17 cellular contexts compared by ENCODE assay signal in genomic region chr9:107249131-107249533, GRCh38. TPM values are rescaled to one million over a fixed set of nuclear protein-coding genes. Genes with fewer than 3 reads are reported as not detected.
A peak's percentile ranks its signal among the peaks of the same experiment; 100 is the strongest.
DNase-seq lines count a peak whose midpoint lies in the region; ATAC-seq, FAIRE-seq and TF ChIP-seq lines count a peak whose summit lies in the region.
"Had no signal": no experiment of that assay in that cellular context is flagged by ENCODE, and none has a peak within 500 bp of the region (broad histone marks: within the 10 kb centered on the region; RNA-seq: fewer than 3 reads in every experiment).

No MANE protein-coding gene starts in this region.

- no peak overlapping the region for H2BK120ac ChIP-seq in neuronal stem cell (ENCODE audit: low read depth, low read length)

- no peaks in the 10 kb centered on the region for H3K79me1 ChIP-seq in neuronal stem cell (ENCODE audit: low read depth, low read length)

- H3K4me1 ChIP-seq in neuronal stem cell (ENCODE audit: control insufficient read depth in 2 of 2, insufficient read depth in 1 of 2, low read depth in 1 of 2, low read length in 2 of 2) (peaks cover 7 to 9% of the 10 kb centered on the region in 2 donors), colonic mucosa (no peaks in the 10 kb centered on the region)
- H3K4me1 ChIP-seq: HAP-1, uterus had no signal

- no peak overlapping the region for H2BK5ac ChIP-seq in neuronal stem cell (ENCODE audit: low read length)

- no peak overlapping the region for H2AK5ac ChIP-seq in neuronal stem cell (ENCODE audit: low read depth, low read length)

- no peak for ATAC-seq in GM21423 (IDR thresholded peaks at IDR 0.05; ENCODE audit: unreplicated experiment)
- ATAC-seq: activated CD4-positive, CD25-positive, alpha-beta regulatory T cell treated with anti-CD3 and anti-CD28 coated beads, Interleukin-2, amount 50 U/mL, for 24 hours had no signal

- H3K9ac ChIP-seq in neuronal stem cell (ENCODE audit: low read depth, low read length, poor library complexity) (no peak overlapping the region), colonic mucosa (ENCODE audit: low read depth in 2 of 2, low read length in 2 of 2) (no peak overlapping the region)

- H3K9me3 ChIP-seq in neuronal stem cell (replicated peaks in 1 of 2; ENCODE audit: control insufficient read depth in 2 of 2, insufficient read depth in 1 of 2, low read depth in 1 of 2, low read length in 2 of 2) (no peaks in the 10 kb centered on the region), colonic mucosa (no peaks in the 10 kb centered on the region)
- H3K9me3 ChIP-seq: HAP-1, uterus had no signal

- DNase-seq in RWPE1 (ENCODE audit: low spot score) (peak; percentile 90), fibroblast of peridontal ligament (ENCODE audit: extremely low read depth) (peak; percentile 65), neuronal stem cell (ENCODE audit: low spot score) (no peak), colonic mucosa (no peak), NCI-H1694 (lab: John Stamatoyannopoulos, UW) (no peak), midbrain (lab: John Stamatoyannopoulos, UW) (no peak)
- DNase-seq: activated effector memory CD4-positive, alpha-beta T cell treated with Interleukin-2 at 50 U/mL for 16 hours; CD4-positive, CD25-positive, alpha-beta regulatory T cell; dermis blood vessel endothelial cell; Karpas-422; NCI-H226; Right ventricle myocardium superior; uterus had no signal

- H3K27me3 ChIP-seq in neuronal stem cell (ENCODE audit: control insufficient read depth in 3 of 3, insufficient read depth in 3 of 3, low read depth in 1 of 3, low read length in 3 of 3) = no peaks in the 10 kb centered on the region
- no peaks in the 10 kb centered on the region for H3K27me3 ChIP-seq in colonic mucosa
- H3K27me3 ChIP-seq: uterus had no signal

- H3K18ac ChIP-seq in neuronal stem cell (ENCODE audit: low read length) = peak overlapping the region; percentile 44

- FAIRE-seq in G401.6 (lab: Jason Lieb, UNC) = peak; percentile 97

- peak overlapping the region; percentile 20 for H2BK15ac ChIP-seq in neuronal stem cell (ENCODE audit: low read length)

- no peak overlapping the region for H4K8ac ChIP-seq in neuronal stem cell (ENCODE audit: low read depth, low read length)

- whole genome bisulfite sequencing in neuronal stem cell (ENCODE audit: extremely low coverage in 2 of 2, insufficient read length in 2 of 2, insufficient replicate concordance in 1 of 2), 2 donors = no CpG with 5 or more reads among the region's 2 CpGs

- H3K27ac ChIP-seq in RWPE1 = peak overlapping the region; percentile 37; the same call in 1 of the 2 replicates
- peak overlapping the region; percentile 80 for H3K27ac ChIP-seq in neuronal stem cell (replicated peaks; ENCODE audit: low read length)
- no peak overlapping the region for H3K27ac ChIP-seq in colonic mucosa
- H3K27ac ChIP-seq: uterus had no signal

- H3K4ac ChIP-seq in neuronal stem cell (ENCODE audit: low read length) = no peak overlapping the region

- H3K36me3 ChIP-seq in neuronal stem cell (replicated peaks in 1 of 2; ENCODE audit: control insufficient read depth in 2 of 2, insufficient read depth in 2 of 2, low read length in 2 of 2) (no peaks in the 10 kb centered on the region), colonic mucosa (no peaks in the 10 kb centered on the region)
- H3K36me3 ChIP-seq: HAP-1, uterus had no signal

- CTCF ChIA-PET in RWPE1 (lab: Yijun Ruan, JAX) = no interaction called here

- H2BK12ac ChIP-seq in neuronal stem cell (ENCODE audit: low read length) = no peak overlapping the region

- TF ChIP-seq CTCF in RWPE1 (conservative IDR thresholded peaks at IDR 0.05; ENCODE audit: low read depth) (no peak), colonic mucosa (IDR thresholded peaks at IDR 0.05) (no peak)

- H4K91ac ChIP-seq in neuronal stem cell (ENCODE audit: low read depth, low read length, poor library complexity) = no peak overlapping the region

- H3K4me2 ChIP-seq in neuronal stem cell (ENCODE audit: insufficient read depth, low read length, poor library complexity, severe bottlenecking) = no peak overlapping the region

- POLR2A ChIA-PET in RWPE1 (lab: Yijun Ruan, JAX; ENCODE audit: low non-redundant PET) = no interaction called here

- no peak overlapping the region for H3K14ac ChIP-seq in neuronal stem cell (ENCODE audit: low read length)

- intact Hi-C loops in colonic mucosa (cut with DNase I) = no loop called here

- peak overlapping the region; percentile 87 for H2AFZ ChIP-seq in neuronal stem cell (ENCODE audit: low read length)

- H3K4me3 ChIP-seq in neuronal stem cell (ENCODE audit: low read length in 2 of 2) (no peak overlapping the region), colonic mucosa (no peak overlapping the region)
- H3K4me3 ChIP-seq: HAP-1, uterus had no signal

- H3K23ac ChIP-seq in neuronal stem cell (ENCODE audit: low read depth, low read length, poor library complexity) = no peak overlapping the region

RNA-seq across cellular contexts. Expression of gene RAD23B, which starts 33.9 kb away (rescaled TPM):
- 166 TPM for polyA plus RNA-seq in neuronal stem cell (2013, experiment 1 of 2)
- 182 TPM for polyA plus RNA-seq in neuronal stem cell (2013, experiment 2 of 2)
- total RNA-seq in colonic mucosa = 100 to 1,000 TPM; 119 to 146 TPM

Comparison
In these comparisons a context has a peak if more than half of its experiments do, and no peak if none do; other contexts are left out.
1. DNase-seq: peak in RWPE1 (single experiment) and fibroblast of peridontal ligament (single experiment); none in neuronal stem cell (single experiment), colonic mucosa (single experiment), NCI-H1694 (single experiment) and midbrain (single experiment).